1 cellular context compared by ENCODE assay signal in the genomic region with DNA sequence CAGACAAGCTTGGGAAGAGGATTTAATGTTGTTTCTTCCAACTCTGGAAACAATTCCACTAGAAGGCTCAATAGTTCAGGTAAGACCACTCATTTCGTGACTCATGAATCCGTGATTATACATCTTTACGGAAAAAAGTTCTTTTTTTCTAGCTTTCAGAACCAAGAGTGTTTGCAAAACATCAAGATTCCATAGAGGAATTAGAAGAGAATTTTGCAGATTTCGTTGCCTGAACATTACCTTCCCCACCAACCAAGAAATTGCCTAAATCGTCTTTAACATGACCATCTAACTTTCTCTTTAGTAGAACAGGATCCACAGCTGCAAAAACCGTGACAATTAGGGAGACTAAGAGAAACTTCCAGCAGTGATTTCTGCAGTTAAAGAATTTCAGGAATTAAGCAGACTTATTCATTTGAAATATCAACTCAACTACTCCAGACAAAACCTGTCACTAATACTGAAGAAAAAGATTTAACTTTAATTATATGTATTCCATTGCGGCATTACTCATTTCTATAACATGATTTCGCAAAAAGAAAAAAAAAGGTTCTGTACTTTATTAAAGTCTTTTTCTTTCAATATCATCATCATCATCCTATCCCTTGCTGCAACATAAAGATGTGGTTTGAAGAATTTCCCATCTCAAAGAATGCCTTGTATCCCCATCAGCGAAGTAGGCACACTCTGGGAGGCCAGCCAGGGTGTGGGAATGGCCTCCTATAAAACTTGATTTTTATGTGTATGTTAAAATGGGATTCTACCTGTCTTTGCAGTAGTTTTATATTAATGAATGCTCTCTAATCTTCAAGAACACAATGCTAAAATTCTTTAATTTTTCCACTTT.
TF ChIP-seq lines count a peak whose summit lies in the region.

No MANE protein-coding gene starts in this region.

TF ChIP-seq in IMR-90, 13 proteins besides CTCF, POLR2A, EP300 and RAD21:
- TF ChIP-seq FOS (IDR thresholded peaks at IDR 0.05; ENCODE audit: low read depth, low read length) (no peak), RCOR1 (IDR thresholded peaks at IDR 0.05; ENCODE audit: insufficient replicate concordance, low read length) (no peak), BHLHE40 (IDR thresholded peaks at IDR 0.05; ENCODE audit: low read depth, low read length) (no peak), CEBPB (IDR thresholded peaks at IDR 0.05; ENCODE audit: low read depth, low read length) (no peak), SMC3 (IDR thresholded peaks at IDR 0.05; ENCODE audit: low read depth, low read length) (no peak), MXI1 (IDR thresholded peaks at IDR 0.05; ENCODE audit: borderline replicate concordance, low read depth, low read length) (no peak), MAZ (IDR thresholded peaks at IDR 0.05; ENCODE audit: borderline replicate concordance, low read depth, low read length) (no peak), NFE2L2 (IDR thresholded peaks at IDR 0.05; ENCODE audit: low read depth, low read length) (no peak), MAFK (IDR thresholded peaks at IDR 0.05; ENCODE audit: low read depth, low read length) (no peak), CHD1 (IDR thresholded peaks at IDR 0.05; ENCODE audit: low read depth, low read length) (no peak), RFX5 (IDR thresholded peaks at IDR 0.05; ENCODE audit: low read depth, low read length) (no peak)
- TF ChIP-seq, protein P1, sequence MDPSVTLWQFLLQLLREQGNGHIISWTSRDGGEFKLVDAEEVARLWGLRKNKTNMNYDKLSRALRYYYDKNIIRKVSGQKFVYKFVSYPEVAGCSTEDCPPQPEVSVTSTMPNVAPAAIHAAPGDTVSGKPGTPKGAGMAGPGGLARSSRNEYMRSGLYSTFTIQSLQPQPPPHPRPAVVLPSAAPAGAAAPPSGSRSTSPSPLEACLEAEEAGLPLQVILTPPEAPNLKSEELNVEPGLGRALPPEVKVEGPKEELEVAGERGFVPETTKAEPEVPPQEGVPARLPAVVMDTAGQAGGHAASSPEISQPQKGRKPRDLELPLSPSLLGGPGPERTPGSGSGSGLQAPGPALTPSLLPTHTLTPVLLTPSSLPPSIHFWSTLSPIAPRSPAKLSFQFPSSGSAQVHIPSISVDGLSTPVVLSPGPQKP (IDR thresholded peaks at IDR 0.05; ENCODE audit: borderline replicate concordance, low read depth, low read length) = no peak
- TF ChIP-seq, protein P2, sequence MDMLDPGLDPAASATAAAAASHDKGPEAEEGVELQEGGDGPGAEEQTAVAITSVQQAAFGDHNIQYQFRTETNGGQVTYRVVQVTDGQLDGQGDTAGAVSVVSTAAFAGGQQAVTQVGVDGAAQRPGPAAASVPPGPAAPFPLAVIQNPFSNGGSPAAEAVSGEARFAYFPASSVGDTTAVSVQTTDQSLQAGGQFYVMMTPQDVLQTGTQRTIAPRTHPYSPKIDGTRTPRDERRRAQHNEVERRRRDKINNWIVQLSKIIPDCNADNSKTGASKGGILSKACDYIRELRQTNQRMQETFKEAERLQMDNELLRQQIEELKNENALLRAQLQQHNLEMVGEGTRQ (IDR thresholded peaks at IDR 0.05; ENCODE audit: low read depth, low read length) = no peak
